15 cellular contexts compared by ENCODE assay signal in genomic region chr4:141713185-141713584, GRCh38.
DNase-seq lines count a peak whose midpoint lies in the region; ATAC-seq, FAIRE-seq and TF ChIP-seq lines count a peak whose summit lies in the region.
"Had no signal": no experiment of that assay in that cellular context is flagged by ENCODE, and none has a peak within 500 bp of the region (broad histone marks: within the 10 kb centered on the region; RNA-seq: fewer than 3 reads in every experiment).

No MANE protein-coding gene starts in this region.

- TF ChIP-seq CTCF in A549 (IDR thresholded peaks at IDR 0.05): no peak
- no peak for TF ChIP-seq CTCF in PC-9 (conservative IDR thresholded peaks at IDR 0.05)
- TF ChIP-seq CTCF in fibroblast of the aortic adventitia (IDR thresholded peaks at IDR 0.05; ENCODE audit: insufficient read depth, low read length): no peak
- TF ChIP-seq CTCF in uterus (IDR thresholded peaks at IDR 0.05): no peak

- H3F3A ChIP-seq in GM23248 (ENCODE audit: insufficient read depth): 0 out of 2 replicates have a peak, but pooled peaks cover 12% of the 10 kb centered on the region
- H3F3A ChIP-seq in PC-9 (ENCODE audit: insufficient read depth, low read depth): 0 out of 2 replicates have a peak, but pooled peaks cover 7% of the 10 kb centered on the region

- TF ChIP-seq POLR2A in A549 (IDR thresholded peaks at IDR 0.05; ENCODE audit: low read length) (no peak), uterus (IDR thresholded peaks at IDR 0.05) (no peak)

- H3K27me3 ChIP-seq in GM23248 (replicated peaks; ENCODE audit: insufficient read depth): no peaks in the 10 kb centered on the region
- H3K27me3 ChIP-seq in PC-9 (ENCODE audit: insufficient read depth, low read depth): no peaks in the 10 kb centered on the region
- no peaks in the 10 kb centered on the region for H3K27me3 ChIP-seq in uterus
- H3K27me3 ChIP-seq: SJSA1 had no signal

- intact Hi-C loops in PC-9 (cut with micrococcal nuclease; ENCODE audit: unreplicated experiment) (loop anchor here (10.0 kb wide), 1 partner anchor 132 kb away; no protein-coding TSS in a partner anchor), uterus (cut with DNase I; ENCODE audit: low total_unique reads) (no loop called here)

- 78% methylated on average over 4 of the region's 4 CpGs for WGBS in A549 (ENCODE audit: missing lambda C conversion rate)
- WGBS in GM23248 (ENCODE audit: low coverage in 1 of 2, low lambda C conversion rate in 2 of 2, missing lambda C conversion rate in 2 of 2), 2 experiments: 98 to 99% methylated on average over 4 of the region's 4 CpGs

- TF ChIP-seq RAD21 in A549 (conservative IDR thresholded peaks at IDR 0.05 in 1 of 2, IDR thresholded peaks at IDR 0.05 in 1 of 2): no peak

- no TSS peak for BruUV-seq in PC-9 (replicated peaks; lab: Mats Ljungman, UMichigan)

- no peak for TF ChIP-seq EP300 in A549 (IDR thresholded peaks at IDR 0.05)

- no peak for ATAC-seq in A549
- ATAC-seq in HG02642 (IDR thresholded peaks at IDR 0.05; ENCODE audit: poor library complexity, unreplicated experiment): no peak
- ATAC-seq: HepG2 had no signal

- H3K4me3 ChIP-seq in A549 (no peak overlapping the region), GM23248 (no peak overlapping the region), PC-9 (no peak overlapping the region), fibroblast of the aortic adventitia (ENCODE audit: low read depth, low read length) (no peak overlapping the region), uterus (no peak overlapping the region)
- H3K4me3 ChIP-seq: HAP-1, SJSA1 had no signal

- H3K9me2 ChIP-seq in GM23248 (ENCODE audit: insufficient read depth): no peaks in the 10 kb centered on the region
- H3K9me2 ChIP-seq in PC-9 (ENCODE audit: insufficient read depth): no peaks in the 10 kb centered on the region

- CTCF ChIA-PET in A549 (lab: Yijun Ruan, JAX) (no interaction called here), PC-9 (lab: Charles Lee) (no interaction called here)

- FAIRE-seq in A549 (lab: Jason Lieb, UNC): no peak
- FAIRE-seq: HepG2 had no signal

- H3K27ac ChIP-seq in A549: peak overlapping the region; percentile 51 to 75; a peak in 5 of 6 replicates
- no peak overlapping the region for H3K27ac ChIP-seq in GM23248
- peak overlapping the region; percentile 35 for H3K27ac ChIP-seq in PC-9
- no peak overlapping the region for H3K27ac ChIP-seq in uterus
- H3K27ac ChIP-seq: SJSA1 had no signal

- peak overlapping the region; percentile 62 for H3K4me2 ChIP-seq in A549
- no peak overlapping the region for H3K4me2 ChIP-seq in GM23248 (ENCODE audit: unreplicated experiment)
- peak overlapping the region; percentile 3; the same call in 1 of the 2 replicates for H3K4me2 ChIP-seq in PC-9

- H3K4me1 ChIP-seq in A549: peaks cover 35% of the 10 kb centered on the region
- H3K4me1 ChIP-seq in GM23248 (ENCODE audit: insufficient read depth): peaks cover 34% of the 10 kb centered on the region
- peaks cover 17% of the 10 kb centered on the region for H3K4me1 ChIP-seq in PC-9 (replicated peaks; ENCODE audit: insufficient read depth)
- H3K4me1 ChIP-seq in uterus: no peaks in the 10 kb centered on the region
- H3K4me1 ChIP-seq: HAP-1 had no signal

- no peaks in the 10 kb centered on the region for H3K36me3 ChIP-seq in GM23248 (ENCODE audit: low read depth)
- no peaks in the 10 kb centered on the region for H3K36me3 ChIP-seq in PC-9 (ENCODE audit: low read depth)
- H3K36me3 ChIP-seq in uterus: no peaks in the 10 kb centered on the region
- H3K36me3 ChIP-seq: HAP-1, SJSA1 had no signal

- DNase-seq in A549 (ENCODE audit: low read depth in 1 of 2, low spot score in 1 of 2) (no peak), GM23248 (peak; percentile 3), PC-9 (no peak), fibroblast of the aortic adventitia (ENCODE audit: low read depth) (peak; percentile 1), uterus (no peak), T1000 (lab: John Stamatoyannopoulos, UW) (no peak)
- no peak for DNase-seq in activated CD4-positive, alpha-beta T cell treated with anti-CD3 and anti-CD28 coated beads for 4 hours
- DNase-seq: AML-193, NCI-H1105 treated with DMSO at 0.1 percent for 48 hours, NCI-H1930, NCI-H446 had no signal

- no peak overlapping the region for H2AFZ ChIP-seq in GM23248
- no peak overlapping the region for H2AFZ ChIP-seq in PC-9

- H3K9me3 ChIP-seq in A549 (peaks cover 6% of the 10 kb centered on the region; the same call in 1 of the 3 replicates), GM23248 (ENCODE audit: low read depth) (no peaks in the 10 kb centered on the region), PC-9 (ENCODE audit: insufficient read depth, low read depth) (no peaks in the 10 kb centered on the region), uterus (no peaks in the 10 kb centered on the region)
- H3K9me3 ChIP-seq: HAP-1, SJSA1 had no signal

- POLR2A ChIA-PET in A549 (lab: Yijun Ruan, JAX) (no interaction called here), PC-9 (lab: Charles Lee; ENCODE audit: unreplicated experiment) (interaction anchor here (0.5 kb wide), 1 partner anchor 1800 kb away, joined by 3 read pairs; the partner anchor contains the start of gene SMARCA5)

- no peak overlapping the region for H3K9ac ChIP-seq in GM23248

- in situ Hi-C loops in GM23248 (cut with MboI): no loop called here

- no peaks in the 10 kb centered on the region for H4K20me1 ChIP-seq in GM23248 (ENCODE audit: insufficient read depth)
- no peaks in the 10 kb centered on the region for H4K20me1 ChIP-seq in PC-9 (ENCODE audit: insufficient read depth)

- 0 out of 2 replicates have a peak, but pooled peaks cover 5% of the 10 kb centered on the region for H3K79me2 ChIP-seq in GM23248 (ENCODE audit: insufficient read depth)
- no peaks in the 10 kb centered on the region for H3K79me2 ChIP-seq in PC-9 (ENCODE audit: low read depth)

TF ChIP-seq in A549, 52 proteins besides CTCF, POLR2A, EP300 and RAD21 (continues in another document):
- TF ChIP-seq JUNB (IDR thresholded peaks at IDR 0.05): no peak
- no peak for TF ChIP-seq ZFP36 (IDR thresholded peaks at IDR 0.05; ENCODE audit: borderline replicate concordance, partially characterized antibody)
- TF ChIP-seq EHF (CRISPR knock-in tag; IDR thresholded peaks at IDR 0.05): no peak
- no peak for TF ChIP-seq BCL3 (IDR thresholded peaks at IDR 0.05)
- TF ChIP-seq NR3C1 (IDR thresholded peaks at IDR 0.05): no peak
- TF ChIP-seq TFCP2L1 (CRISPR knock-in tag; IDR thresholded peaks at IDR 0.05): no peak
- no peak for TF ChIP-seq HEYL (CRISPR knock-in tag; IDR thresholded peaks at IDR 0.05)
- no peak for TF ChIP-seq ZC3H11A (IDR thresholded peaks at IDR 0.05)
- no peak for TF ChIP-seq REST (IDR thresholded peaks at IDR 0.05)
- no peak for TF ChIP-seq MAZ (IDR thresholded peaks at IDR 0.05; ENCODE audit: borderline replicate concordance, low read depth, low read length)
- no peak for TF ChIP-seq HMGXB4 (CRISPR knock-in tag; IDR thresholded peaks at IDR 0.05; ENCODE audit: borderline replicate concordance)

Comparison
In these comparisons a context has a peak if more than half of its experiments do, and no peak if none do; other contexts are left out.
1. DNase-seq: peak in GM23248 (single experiment) and fibroblast of the aortic adventitia (single experiment); none in A549 (0 of 2), PC-9 (0 of 2), uterus (0 of 2), T1000 (single experiment) and activated CD4-positive, alpha-beta T cell treated with anti-CD3 and anti-CD28 coated beads for 4 hours (0 of 2).
2. H3K27ac ChIP-seq: peak in A549 (2 of 2) and PC-9 (single experiment); none in GM23248 (single experiment) and uterus (0 of 2).